Comparison of ENCODE assay signal across 11 cellular contexts in genomic region chr16:79845006-79845733, GRCh38.
A peak's percentile ranks its signal among the peaks of the same experiment; 100 is the strongest.
DNase-seq lines count a peak whose midpoint lies in the region; ATAC-seq, FAIRE-seq and TF ChIP-seq lines count a peak whose summit lies in the region.
"Had no signal": no experiment of that assay in that cellular context is flagged by ENCODE, and none has a peak within 500 bp of the region (broad histone marks: within the 10 kb centered on the region; RNA-seq: fewer than 3 reads in every experiment).

No MANE protein-coding gene starts in this region.

- H4K20me1 ChIP-seq in neural progenitor cell (ENCODE audit: low read depth), result no peaks in the 10 kb centered on the region

- H3K36me3 Mint-ChIP-seq in activated CD8-positive, alpha-beta memory T cell treated with anti-CD3 and anti-CD28 coated beads, Interleukin-2, amount 10 ng/mL, durations not matched to agents 7 days and 5 days, result peaks cover 13% of the 10 kb centered on the region
- no peaks in the 10 kb centered on the region for H3K36me3 Mint-ChIP-seq in neural progenitor cell

- no peaks in the 10 kb centered on the region for H3K9me3 ChIP-seq in neural progenitor cell (ENCODE audit: low read depth)
- H3K9me3 ChIP-seq: SJSA1 had no signal

- H3K79me2 ChIP-seq in neural progenitor cell (ENCODE audit: low read depth), result no peaks in the 10 kb centered on the region

- peaks cover 38% of the 10 kb centered on the region for H3K4me1 Mint-ChIP-seq in activated CD8-positive, alpha-beta memory T cell treated with anti-CD3 and anti-CD28 coated beads, Interleukin-2, amount 10 ng/mL, durations not matched to agents 7 days and 5 days
- H3K4me1 Mint-ChIP-seq in neural progenitor cell, result peaks cover 8% of the 10 kb centered on the region

- H2AFZ ChIP-seq in neural progenitor cell (replicated peaks), result peak overlapping the region; percentile 57

- peak overlapping the region; percentile 69 for H3K27ac Mint-ChIP-seq in activated CD8-positive, alpha-beta memory T cell treated with anti-CD3 and anti-CD28 coated beads, Interleukin-2, amount 10 ng/mL, durations not matched to agents 7 days and 5 days
- H3K27ac Mint-ChIP-seq in neural progenitor cell, result peak overlapping the region; percentile 75

- no peaks in the 10 kb centered on the region for H3F3A ChIP-seq in neural progenitor cell (ENCODE audit: low read depth)

- no peak for DNase-seq in activated CD8-positive, alpha-beta memory T cell treated with anti-CD3 and anti-CD28 coated beads, Interleukin-2, amount 10 ng/mL, durations not matched to agents 7 days and 5 days
- DNase-seq in activated CD8-positive, alpha-beta memory T cell treated with anti-CD3 and anti-CD28 coated beads, Interleukin-2, amount 50 U/mL, for 48 hours, result no peak
- DNase-seq in neural progenitor cell (ENCODE audit: low spot score) (no peak), urothelium cell line (ENCODE audit: low spot score) (no peak), NCI-H2227 (lab: John Stamatoyannopoulos, UW; ENCODE audit: unreplicated experiment) (no peak)
- DNase-seq in effector CD4-positive, alpha-beta T cell, result no peak
- DNase-seq: NCI-H2029 had no signal

- TF ChIP-seq CTCF in neural progenitor cell (IDR thresholded peaks at IDR 0.05), result no peak

- no peaks in the 10 kb centered on the region for H3K36me3 ChIP-seq in neural progenitor cell
- H3K36me3 ChIP-seq: SJSA1 had no signal

- no peak overlapping the region for H3K4me3 ChIP-seq in neural progenitor cell
- H3K4me3 ChIP-seq: SJSA1, smooth muscle cell had no signal

- no peaks in the 10 kb centered on the region for H3K4me1 ChIP-seq in neural progenitor cell
- H3K4me1 ChIP-seq: SJSA1 had no signal

- FAIRE-seq in urothelium cell line (lab: Jason Lieb, UNC), result no peak

- CTCF ChIA-PET in activated CD8-positive, alpha-beta memory T cell treated with anti-CD3 and anti-CD28 coated beads, Interleukin-2, amount 10 ng/mL, durations not matched to agents 7 days and 5 days (lab: Charles Lee), result no interaction called here

- no peak overlapping the region for H3K9ac ChIP-seq in neural progenitor cell

- H3K27ac ChIP-seq in neural progenitor cell, result no peak overlapping the region
- H3K27ac ChIP-seq: SJSA1 had no signal

- H3K4me2 ChIP-seq in neural progenitor cell, result no peak overlapping the region
- H3K4me2 ChIP-seq: smooth muscle cell had no signal

- H3K4me3 Mint-ChIP-seq in activated CD8-positive, alpha-beta memory T cell treated with anti-CD3 and anti-CD28 coated beads, Interleukin-2, amount 10 ng/mL, durations not matched to agents 7 days and 5 days, result peak overlapping the region; percentile 29
- H3K4me3 Mint-ChIP-seq in neural progenitor cell, result no peak overlapping the region

- no peak for ATAC-seq in activated CD8-positive, alpha-beta memory T cell treated with anti-CD3 and anti-CD28 coated beads, Interleukin-2, amount 10 ng/mL, durations not matched to agents 7 days and 5 days
- ATAC-seq in GM21576 (IDR thresholded peaks at IDR 0.05; ENCODE audit: unreplicated experiment) (peak; percentile 93), HG03159 (IDR thresholded peaks at IDR 0.05; ENCODE audit: unreplicated experiment) (peak; percentile 89)

- H3K27me3 Mint-ChIP-seq in activated CD8-positive, alpha-beta memory T cell treated with anti-CD3 and anti-CD28 coated beads, Interleukin-2, amount 10 ng/mL, durations not matched to agents 7 days and 5 days, result peaks cover 4% of the 10 kb centered on the region
- H3K27me3 Mint-ChIP-seq in neural progenitor cell (ENCODE audit: insufficient read depth, low read depth), result peaks cover 3% of the 10 kb centered on the region

- H3K9me3 Mint-ChIP-seq in activated CD8-positive, alpha-beta memory T cell treated with anti-CD3 and anti-CD28 coated beads, Interleukin-2, amount 10 ng/mL, durations not matched to agents 7 days and 5 days (ENCODE audit: low read depth), result peaks cover 6% of the 10 kb centered on the region
- H3K9me3 Mint-ChIP-seq in neural progenitor cell, result peaks cover 3% of the 10 kb centered on the region

- H3K27me3 ChIP-seq in neural progenitor cell, result no peaks in the 10 kb centered on the region
- H3K27me3 ChIP-seq: SJSA1 had no signal
